In genomic region chr19:34831714-34832113, GRCh38 we compare ENCODE assay signal across 35 cellular contexts. TPM values are rescaled to one million over a fixed set of nuclear protein-coding genes. Genes with fewer than 3 reads are reported as not detected.
DNase-seq lines count a peak whose midpoint lies in the region; ATAC-seq and TF ChIP-seq lines count a peak whose summit lies in the region.
"Had no signal": no experiment of that assay in that cellular context is flagged by ENCODE, and none has a peak within 500 bp of the region (broad histone marks: within the 10 kb centered on the region; RNA-seq: fewer than 3 reads in every experiment).

No MANE protein-coding gene starts in this region.

- H3K9me3 Mint-ChIP-seq in central memory CD8-positive, alpha-beta T cell = no peaks in the 10 kb centered on the region
- no peaks in the 10 kb centered on the region for H3K9me3 Mint-ChIP-seq in osteocyte (ENCODE audit: unreplicated experiment)
- H3K9me3 Mint-ChIP-seq in activated CD4-positive, alpha-beta T cell treated with anti-CD3 and anti-CD28 coated beads for 36 hours (ENCODE audit: low read depth) = no peaks in the 10 kb centered on the region
- H3K9me3 Mint-ChIP-seq: CD4-positive, alpha-beta T cell; CD8-positive, alpha-beta memory T cell; CD8-positive, alpha-beta T cell had no signal

- H3K4me1 ChIP-seq in Panc1 (ENCODE audit: control insufficient read depth, insufficient read depth, low read length) = no peaks in the 10 kb centered on the region
- H3K4me1 ChIP-seq: A549; BLaER1; BLaER1 treated with 17β-estradiol and CSF1 and Interleukin-3, amounts not matched to agents 10 nM and 100 nM; Caco-2 had no signal

- H3K27me3 ChIP-seq in Panc1 (ENCODE audit: control insufficient read depth, insufficient read depth, low read length) = peaks cover 14% of the 10 kb centered on the region
- H3K27me3 ChIP-seq: BE2C; BLaER1; BLaER1 treated with 17β-estradiol and CSF1 and Interleukin-3, amounts not matched to agents 10 nM and 100 nM had no signal

- ATAC-seq in Panc1 = 0 out of 2 replicates have a peak, but pooled peaks have one; percentile 17
- no peak for ATAC-seq in central memory CD8-positive, alpha-beta T cell (replicated peaks; ENCODE audit: extremely low read depth, poor library complexity, severe bottlenecking)
- no peak for ATAC-seq in activated CD4-positive, alpha-beta T cell treated with anti-CD3 and anti-CD28 coated beads for 36 hours
- ATAC-seq: CD8-positive, alpha-beta T cell had no signal

- H3K4me3 Mint-ChIP-seq in central memory CD8-positive, alpha-beta T cell = no peak overlapping the region
- H3K4me3 Mint-ChIP-seq in osteocyte (ENCODE audit: unreplicated experiment) = no peak overlapping the region
- no peak overlapping the region for H3K4me3 Mint-ChIP-seq in activated CD4-positive, alpha-beta T cell treated with anti-CD3 and anti-CD28 coated beads for 36 hours
- H3K4me3 Mint-ChIP-seq: B cell; CD14-positive monocyte; CD4-positive, alpha-beta memory T cell; CD4-positive, alpha-beta T cell; CD4-positive, CD25-positive, alpha-beta regulatory T cell; CD8-positive, alpha-beta memory T cell; CD8-positive, alpha-beta T cell had no signal

- no peaks in the 10 kb centered on the region for H3K4me1 Mint-ChIP-seq in central memory CD8-positive, alpha-beta T cell
- no peaks in the 10 kb centered on the region for H3K4me1 Mint-ChIP-seq in osteocyte (ENCODE audit: unreplicated experiment)
- H3K4me1 Mint-ChIP-seq in activated CD4-positive, alpha-beta T cell treated with anti-CD3 and anti-CD28 coated beads for 36 hours = no peaks in the 10 kb centered on the region
- H3K4me1 Mint-ChIP-seq: B cell; CD14-positive monocyte; CD4-positive, alpha-beta memory T cell had no signal

- H3K27ac ChIP-seq in Panc1 (ENCODE audit: low read length) = no peak overlapping the region
- H3K27ac ChIP-seq: 22Rv1; A549; BLaER1; BLaER1 treated with 17β-estradiol and CSF1 and Interleukin-3, amounts not matched to agents 10 nM and 100 nM; C4-2B had no signal

- no peaks in the 10 kb centered on the region for H3K36me3 ChIP-seq in Panc1 (ENCODE audit: control insufficient read depth, insufficient read depth, low read length)
- H3K36me3 ChIP-seq: BE2C; BLaER1; BLaER1 treated with 17β-estradiol and CSF1 and Interleukin-3, amounts not matched to agents 10 nM and 100 nM had no signal

- CTCF ChIA-PET in Panc1 (lab: Charles Lee) = no interaction called here
- CTCF ChIA-PET in activated CD4-positive, alpha-beta T cell treated with anti-CD3 and anti-CD28 coated beads for 36 hours (lab: Charles Lee) = no interaction called here

- H3K4me3 ChIP-seq in Panc1 (ENCODE audit: low read depth in 2 of 2, low read length in 2 of 2) = no peak overlapping the region
- H3K4me3 ChIP-seq: A549; BLaER1; BLaER1 treated with 17β-estradiol and CSF1 and Interleukin-3, amounts not matched to agents 10 nM and 100 nM had no signal

- DNase-seq in Panc1 (ENCODE audit: low read depth, low spot score) (no peak), osteocyte (ENCODE audit: extremely low spot score, unreplicated experiment) (peak; percentile 60), posterior vena cava (ENCODE audit: low spot score) (peak; percentile 35), NCI-H1694 (lab: John Stamatoyannopoulos, UW) (no peak)
- DNase-seq in central memory CD8-positive, alpha-beta T cell (ENCODE audit: low spot score in 2 of 2) = no peak
- no peak for DNase-seq in NK-92 treated with Interleukin-12 subunit alpha and Interleukin-12 subunit beta, amount 100 ng/mL, for 24 hours (lab: John Stamatoyannopoulos, UW)
- no peak for DNase-seq in activated CD4-positive, alpha-beta T cell treated with anti-CD3 and anti-CD28 coated beads for 36 hours
- no peak for DNase-seq in activated CD4-positive, CD25-positive, alpha-beta regulatory T cell treated with anti-CD3 and anti-CD28 coated beads, Interleukin-2, amount 50 U/mL, for 72 hours
- DNase-seq: 8988T; ACHN; AML-193; BE2C; C1 segment of cervical spinal cord; Caco-2; Calu3; CD4-positive, alpha-beta memory T cell; CD4-positive, alpha-beta T cell; CD4-positive, CD25-positive, alpha-beta regulatory T cell; CD8-positive, alpha-beta memory T cell; CD8-positive, alpha-beta T cell; COR-L47; DMS 273 treated with DMSO at 0.1 percent for 48 hours; DMS153; DMS53; DMS79; DMS79 treated with DMSO at 0.1 percent for 48 hours; DND-41; EL had no signal

- no peaks in the 10 kb centered on the region for H3K9me3 ChIP-seq in Panc1 (ENCODE audit: control insufficient read depth, insufficient read depth, low read depth, low read length)
- H3K9me3 ChIP-seq: A549, BE2C, BLaER1, Caco-2 had no signal

- no peaks in the 10 kb centered on the region for H3K36me3 Mint-ChIP-seq in central memory CD8-positive, alpha-beta T cell (ENCODE audit: insufficient read depth)
- H3K36me3 Mint-ChIP-seq in osteocyte (ENCODE audit: unreplicated experiment) = no peaks in the 10 kb centered on the region
- no peaks in the 10 kb centered on the region for H3K36me3 Mint-ChIP-seq in activated CD4-positive, alpha-beta T cell treated with anti-CD3 and anti-CD28 coated beads for 36 hours (ENCODE audit: low read depth)
- H3K36me3 Mint-ChIP-seq: CD14-positive monocyte had no signal

- H3K27ac Mint-ChIP-seq in central memory CD8-positive, alpha-beta T cell (ENCODE audit: low read depth) = peak overlapping the region; percentile 25
- H3K27ac Mint-ChIP-seq in osteocyte (ENCODE audit: unreplicated experiment) = no peak overlapping the region
- no peak overlapping the region for H3K27ac Mint-ChIP-seq in activated CD4-positive, alpha-beta T cell treated with anti-CD3 and anti-CD28 coated beads for 36 hours
- H3K27ac Mint-ChIP-seq: B cell; CD4-positive, alpha-beta memory T cell; CD4-positive, alpha-beta T cell; CD4-positive, CD25-positive, alpha-beta regulatory T cell; CD8-positive, alpha-beta T cell had no signal

- H3K27me3 Mint-ChIP-seq in central memory CD8-positive, alpha-beta T cell = no peaks in the 10 kb centered on the region
- no peaks in the 10 kb centered on the region for H3K27me3 Mint-ChIP-seq in osteocyte (ENCODE audit: unreplicated experiment)
- no peaks in the 10 kb centered on the region for H3K27me3 Mint-ChIP-seq in activated CD4-positive, alpha-beta T cell treated with anti-CD3 and anti-CD28 coated beads for 36 hours
- H3K27me3 Mint-ChIP-seq: CD4-positive, alpha-beta memory T cell; CD4-positive, alpha-beta T cell; CD4-positive, CD25-positive, alpha-beta regulatory T cell had no signal

- TF ChIP-seq CTCF in Panc1 (IDR thresholded peaks at IDR 0.05) (no peak), osteocyte (IDR thresholded peaks at IDR 0.05) (no peak)

- BruUV-seq in Panc1 (replicated peaks; lab: Mats Ljungman, UMichigan) = no TSS peak

- in situ Hi-C loops in Panc1 (cut with HindIII; ENCODE audit: low pct_unique_long_range_greater_than_20kb, low sequenced_read_pairs) = no loop called here

- POLR2A ChIA-PET in Panc1 (lab: Charles Lee) = no interaction called here
- POLR2A ChIA-PET in activated CD4-positive, alpha-beta T cell treated with anti-CD3 and anti-CD28 coated beads for 36 hours (lab: Charles Lee) = no interaction called here

- intact Hi-C loops in Panc1 (cut with micrococcal nuclease; ENCODE audit: unreplicated experiment) (no loop called here), posterior vena cava (cut with DNase I) (no loop called here)
- intact Hi-C loops in activated CD4-positive, alpha-beta T cell treated with anti-CD3 and anti-CD28 coated beads for 36 hours (cut with DNase I, micrococcal nuclease) = no loop called here

RNA-seq across cellular contexts. Expression of gene ZNF599, which starts 58.7 kb away (rescaled TPM):
- total RNA-seq in Panc1 (2021; ENCODE audit: unreplicated experiment) (8.2 TPM), osteocyte (8.7 and 9.2 TPM in 2 replicates), posterior vena cava (1 to 10 TPM; 4.1 to 5.8 TPM)
- polyA plus RNA-seq in Panc1 (2012; ENCODE audit: insufficient read length) = 6.0 TPM
- total RNA-seq in activated CD4-positive, alpha-beta T cell treated with anti-CD3 and anti-CD28 coated beads for 36 hours = 1 to 10 TPM; 3.5 to 3.7 TPM

Comparison
In these comparisons a context has a peak if more than half of its experiments do, and no peak if none do; other contexts are left out.
1. DNase-seq: peak in osteocyte (single experiment) and posterior vena cava (single experiment); none in Panc1 (single experiment), central memory CD8-positive, alpha-beta T cell (0 of 2), NK-92 treated with Interleukin-12 subunit alpha and Interleukin-12 subunit beta, amount 100 ng/mL, for 24 hours (single experiment), activated CD4-positive, alpha-beta T cell treated with anti-CD3 and anti-CD28 coated beads for 36 hours (single experiment), activated CD4-positive, CD25-positive, alpha-beta regulatory T cell treated with anti-CD3 and anti-CD28 coated beads, Interleukin-2, amount 50 U/mL, for 72 hours (single experiment) and NCI-H1694 (single experiment).